1 cellular context compared by ENCODE assay signal in the genomic region with DNA sequence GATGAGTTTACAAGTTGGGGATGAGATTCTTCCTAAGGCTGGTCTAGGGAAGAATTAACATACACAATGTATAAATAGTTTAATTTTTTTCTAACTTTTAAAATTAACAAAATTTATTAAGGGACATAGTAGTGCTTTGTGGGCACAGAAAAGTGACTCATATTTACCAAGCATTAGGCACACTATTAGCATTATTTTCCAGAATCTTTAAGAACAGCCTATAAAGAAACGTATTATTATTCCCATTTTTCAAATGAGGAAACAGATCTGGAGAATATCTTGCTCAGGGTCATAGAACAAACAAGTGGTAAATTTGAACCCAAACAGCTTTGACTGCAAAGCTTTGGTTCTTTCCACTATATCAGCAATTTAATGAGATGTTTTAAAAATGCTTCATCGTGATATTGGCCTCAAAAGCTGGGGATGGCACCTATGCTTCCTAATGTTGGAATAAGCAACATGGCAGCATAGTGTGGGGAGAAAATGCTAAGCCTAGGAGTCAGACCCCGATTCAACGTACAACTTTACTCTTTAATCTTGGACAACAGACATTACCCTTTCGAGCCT.
TF ChIP-seq lines count a peak whose summit lies in the region.

No MANE protein-coding gene starts in this region.

TF ChIP-seq in endothelial cell of umbilical vein, 7 proteins besides CTCF, POLR2A, EP300 and RAD21:
- TF ChIP-seq FOS (IDR thresholded peaks at IDR 0.05; ENCODE audit: borderline replicate concordance, insufficient read depth, low read length) (no peak), JUN (IDR thresholded peaks at IDR 0.05; ENCODE audit: borderline replicate concordance, insufficient read depth, insufficient read length, low read depth) (no peak), EZH2 (IDR thresholded peaks at IDR 0.05; ENCODE audit: borderline replicate concordance, low read depth, low read length, severe bottlenecking) (no peak), MYC (IDR thresholded peaks at IDR 0.05; ENCODE audit: low read depth, low read length) (no peak), POLR2AphosphoS5 (IDR thresholded peaks at IDR 0.05; ENCODE audit: insufficient read depth, low read depth, low read length) (no peak)
- TF ChIP-seq, protein P1, sequence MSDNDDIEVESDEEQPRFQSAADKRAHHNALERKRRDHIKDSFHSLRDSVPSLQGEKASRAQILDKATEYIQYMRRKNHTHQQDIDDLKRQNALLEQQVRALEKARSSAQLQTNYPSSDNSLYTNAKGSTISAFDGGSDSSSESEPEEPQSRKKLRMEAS (IDR thresholded peaks at IDR 0.05; ENCODE audit: insufficient read depth, insufficient read length): no peak
